8 cellular contexts compared by ENCODE assay signal in the genomic region with DNA sequence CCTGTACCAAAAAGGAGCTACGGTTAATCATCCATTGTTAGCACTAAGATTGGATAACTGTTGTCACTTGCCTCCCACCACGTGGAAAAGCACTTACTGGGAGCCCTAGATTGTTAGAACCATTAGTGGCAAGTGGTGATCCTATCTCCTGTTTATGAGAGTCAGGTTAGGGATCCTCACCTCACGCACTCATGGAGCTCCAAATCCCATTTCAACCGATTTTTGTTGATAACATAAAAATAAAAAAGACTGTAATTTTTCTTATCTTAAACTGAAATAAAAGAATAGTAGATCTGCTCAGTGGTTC. TPM values are rescaled to one million over a fixed set of nuclear protein-coding genes. Genes with fewer than 3 reads are reported as not detected.
DNase-seq lines count a peak whose midpoint lies in the region; ATAC-seq and TF ChIP-seq lines count a peak whose summit lies in the region.

No MANE protein-coding gene starts in this region.

- H3K4me1 ChIP-seq in SK-N-SH (ENCODE audit: control insufficient read depth in 1 of 2, insufficient read depth in 2 of 2, low read depth in 1 of 2, low read length in 1 of 2), result peaks cover 9 to 12% of the 10 kb centered on the region in 2 experiments; a peak in 3 of 4 replicates
- H3K4me1 ChIP-seq in stomach, result peaks cover 16 to 46% (median 37%) of the 10 kb centered on the region in 4 donors

- peaks cover 31% of the 10 kb centered on the region for H3K4me1 Mint-ChIP-seq in activated CD4-positive, alpha-beta memory T cell treated with anti-CD3 and anti-CD28 coated beads for 36 hours (ENCODE audit: low read depth)

- H3K27ac ChIP-seq in SK-N-SH (ENCODE audit: low read depth in 2 of 2, low read length in 1 of 2) (peak overlapping the region; percentile 90 to 99; a peak in 3 of 4 replicates), stomach (peak overlapping the region in 3 of 5 donors; percentile 94 to 97 (median 96))

- no peaks in the 10 kb centered on the region for H3K9me2 ChIP-seq in SK-N-SH

- peak overlapping the region; percentile 97 for H3K4me3 Mint-ChIP-seq in activated CD4-positive, alpha-beta memory T cell treated with anti-CD3 and anti-CD28 coated beads for 36 hours

- no peaks in the 10 kb centered on the region for H3K9me3 Mint-ChIP-seq in activated CD4-positive, alpha-beta memory T cell treated with anti-CD3 and anti-CD28 coated beads for 36 hours

- no peak for TF ChIP-seq POLR2A in stomach (IDR thresholded peaks at IDR 0.05)

- TF ChIP-seq CTCF in SK-N-SH (IDR thresholded peaks at IDR 0.05), result no peak
- no peak for TF ChIP-seq CTCF in stomach (IDR thresholded peaks at IDR 0.05)

- H3K27ac Mint-ChIP-seq in activated CD4-positive, alpha-beta memory T cell treated with anti-CD3 and anti-CD28 coated beads for 36 hours, result peak overlapping the region; percentile 100

- H3K27me3 Mint-ChIP-seq in activated CD4-positive, alpha-beta memory T cell treated with anti-CD3 and anti-CD28 coated beads for 36 hours, result no peaks in the 10 kb centered on the region

- H4K20me1 ChIP-seq in SK-N-SH (ENCODE audit: insufficient read depth), result no peaks in the 10 kb centered on the region

- intact Hi-C loops in activated CD4-positive, alpha-beta memory T cell treated with anti-CD3 and anti-CD28 coated beads for 36 hours (cut with micrococcal nuclease), result loop anchor here (2.0 to 5.0 kb wide), 3 partner anchors 620 to 762 kb away; a partner anchor contains a TSS
- intact Hi-C loops in stomach (cut with DNase I; ENCODE audit: low total_unique reads), result no loop called here

- no peak for ATAC-seq in SK-N-SH treated with all-trans-retinoic acid at 6 μM for 48 hours

- no peak for TF ChIP-seq EP300 in SK-N-SH (IDR thresholded peaks at IDR 0.05; ENCODE audit: borderline replicate concordance in 1 of 2, low read depth in 1 of 2, low read length in 1 of 2)
- TF ChIP-seq EP300 in stomach (IDR thresholded peaks at IDR 0.05), result no peak

- H3K4me2 ChIP-seq in SK-N-SH, result peak overlapping the region; percentile 78

- H3K27me3 ChIP-seq in SK-N-SH (ENCODE audit: insufficient read depth) (no peaks in the 10 kb centered on the region), stomach (no peaks in the 10 kb centered on the region)

- no peak for TF ChIP-seq RAD21 in SK-N-SH (IDR thresholded peaks at IDR 0.05; ENCODE audit: low read length)

- peaks cover 58% of the 10 kb centered on the region for H3K79me2 ChIP-seq in SK-N-SH (ENCODE audit: insufficient read depth)

- H3K9me3 ChIP-seq in SK-N-SH (no peaks in the 10 kb centered on the region), stomach (no peaks in the 10 kb centered on the region)

- 7% methylated on average over 4 of the region's 4 CpGs for WGBS in SK-N-SH (ENCODE audit: low lambda C conversion rate)
- 10 to 14% (median 13%) methylated on average over 4 of the region's 4 CpGs for WGBS in stomach, 5 donors

- POLR2A ChIA-PET in SK-N-SH (lab: Yijun Ruan, JAX), result interaction anchor here (1.5 to 1.9 kb wide), 2 partner anchors 13 to 17 kb away, joined by 7 to 39 read pairs; a partner anchor contains a TSS
- POLR2A ChIA-PET in activated CD4-positive, alpha-beta memory T cell treated with anti-CD3 and anti-CD28 coated beads for 36 hours (lab: Charles Lee), result interaction anchor here (2.6 kb wide), 1 partner anchor 17 kb away, joined by 40 read pairs; a partner anchor contains a TSS

- H2AFZ ChIP-seq in SK-N-SH (ENCODE audit: low read depth), result peak overlapping the region; percentile 98; the same call in 1 of the 2 replicates

- peaks cover 33% of the 10 kb centered on the region for H3K36me3 Mint-ChIP-seq in activated CD4-positive, alpha-beta memory T cell treated with anti-CD3 and anti-CD28 coated beads for 36 hours

- CTCF ChIA-PET in SK-N-SH (lab: Yijun Ruan, JAX), result interaction anchor here (1.5 to 7.9 kb wide), 2 partner anchors 18 to 457 kb away, joined by 4 to 37 read pairs; a partner anchor contains a TSS
- CTCF ChIA-PET in activated CD4-positive, alpha-beta memory T cell treated with anti-CD3 and anti-CD28 coated beads for 36 hours (lab: Charles Lee), result interaction anchor here (0.8 to 6.4 kb wide), 2 partner anchors 14 to 17 kb away, joined by 3 to 68 read pairs; a partner anchor contains a TSS

- DNase-seq in SK-N-SH, result peak; percentile 55
- DNase-seq in activated CD4-positive, alpha-beta memory T cell treated with anti-CD3 and anti-CD28 coated beads for 36 hours, result no peak
- DNase-seq in stomach, result no peak
- no peak for DNase-seq in MV-4-11 (lab: John Stamatoyannopoulos, UW)
- DNase-seq in NCI-H2171 (lab: John Stamatoyannopoulos, UW), result no peak
- no peak for DNase-seq in NCI-H2107 treated with DMSO at 0.1 percent for 48 hours (lab: John Stamatoyannopoulos, UW; ENCODE audit: unreplicated experiment)

- peak overlapping the region; percentile 83 for H3K9ac ChIP-seq in SK-N-SH

- H3F3A ChIP-seq in SK-N-SH (replicated peaks; ENCODE audit: insufficient read depth), result peaks cover 10% of the 10 kb centered on the region

- H3K4me3 ChIP-seq in SK-N-SH (ENCODE audit: low read depth in 2 of 2, low read length in 1 of 2) (peak overlapping the region; percentile 96 to 99), iPS-11a (ENCODE audit: low read depth, low read length) (peak overlapping the region; percentile 99), stomach (peak overlapping the region; percentile 80 to 89 (median 82))

- H3K36me3 ChIP-seq in SK-N-SH (replicated peaks in 1 of 2; ENCODE audit: control insufficient read depth in 1 of 2, insufficient read depth in 2 of 2, low read length in 1 of 2) (peaks cover 18 to 26% of the 10 kb centered on the region in 2 experiments), stomach (peaks cover 0 to 26% (median 23%) of the 10 kb centered on the region in 4 donors)

TF ChIP-seq in SK-N-SH, 30 proteins besides CTCF, POLR2A, EP300 and RAD21 (continues in another document):
- TF ChIP-seq TEAD4 (IDR thresholded peaks at IDR 0.05; ENCODE audit: borderline replicate concordance, insufficient read depth) (no peak), MXI1 (IDR thresholded peaks at IDR 0.05; ENCODE audit: low read depth, low read length) (peak; percentile 95), NRF1 (IDR thresholded peaks at IDR 0.05; ENCODE audit: low read depth, low read length) (no peak), MEF2A (IDR thresholded peaks at IDR 0.05; ENCODE audit: borderline replicate concordance, low read depth) (no peak), TCF12 (IDR thresholded peaks at IDR 0.05) (no peak), FOXJ3 (CRISPR knock-in tag; IDR thresholded peaks at IDR 0.05) (no peak), TAF1 (IDR thresholded peaks at IDR 0.05; ENCODE audit: borderline replicate concordance, low read depth, low read length) (no peak)
- TF ChIP-seq, protein P1, sequence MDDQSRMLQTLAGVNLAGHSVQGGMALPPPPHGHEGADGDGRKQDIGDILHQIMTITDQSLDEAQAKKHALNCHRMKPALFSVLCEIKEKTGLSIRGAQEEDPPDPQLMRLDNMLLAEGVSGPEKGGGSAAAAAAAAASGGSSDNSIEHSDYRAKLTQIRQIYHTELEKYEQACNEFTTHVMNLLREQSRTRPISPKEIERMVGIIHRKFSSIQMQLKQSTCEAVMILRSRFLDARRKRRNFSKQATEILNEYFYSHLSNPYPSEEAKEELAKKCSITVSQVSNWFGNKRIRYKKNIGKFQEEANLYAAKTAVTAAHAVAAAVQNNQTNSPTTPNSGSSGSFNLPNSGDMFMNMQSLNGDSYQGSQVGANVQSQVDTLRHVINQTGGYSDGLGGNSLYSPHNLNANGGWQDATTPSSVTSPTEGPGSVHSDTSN (IDR thresholded peaks at IDR 0.05), result no peak
- TF ChIP-seq, protein P2, sequence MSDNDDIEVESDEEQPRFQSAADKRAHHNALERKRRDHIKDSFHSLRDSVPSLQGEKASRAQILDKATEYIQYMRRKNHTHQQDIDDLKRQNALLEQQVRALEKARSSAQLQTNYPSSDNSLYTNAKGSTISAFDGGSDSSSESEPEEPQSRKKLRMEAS (IDR thresholded peaks at IDR 0.05; ENCODE audit: low read depth), result 0 out of 2 replicates have a peak, but pooled peaks have one; percentile 16

TF ChIP-seq in SK-N-SH treated with all-trans-retinoic acid at 6 μM for 48 hours, 23 proteins besides CTCF, POLR2A, EP300 and RAD21:
- TF ChIP-seq SNAI2 (CRISPR knock-in tag; IDR thresholded peaks at IDR 0.05) (no peak), ISL1 (CRISPR knock-in tag; IDR thresholded peaks at IDR 0.05) (no peak), TOX (CRISPR knock-in tag; IDR thresholded peaks at IDR 0.05; ENCODE audit: borderline replicate concordance) (no peak), BACH2 (CRISPR knock-in tag; IDR thresholded peaks at IDR 0.05; ENCODE audit: borderline replicate concordance) (no peak)
TF ChIP-seq in SK-N-SH treated with all-trans-retinoic acid at 6 μM for 48 hours: peak in this region for 0.

RNA-seq across cellular contexts. Expression of a gene that starts 1.0 kb away (rescaled TPM):
- polyA plus RNA-seq in SK-N-SH (2012; rRNA removed) (3.8 and 5.3 TPM in 2 replicates), stomach (1 to 10 TPM; 7.0 to 9.2 (median 7.6) TPM)
- polyA plus RNA-seq in SK-N-SH (2012; cell fraction: cytosol; rRNA removed), result 7.4 and 7.6 TPM in 2 replicates
- 3.0 and 5.3 TPM in 2 replicates for polyA plus RNA-seq in SK-N-SH (2012; cell fraction: nucleus; rRNA removed)
- total RNA-seq in activated CD4-positive, alpha-beta memory T cell treated with anti-CD3 and anti-CD28 coated beads for 36 hours, result 10 to 100 TPM; 36.6 to 38.5 TPM
- 10 to 100 TPM in 3 of 5 donors, 1 to 10 TPM in 2; 5.3 to 50.9 (median 16.7) TPM for total RNA-seq in stomach

RNA-seq across cellular contexts. Expression of a gene that starts 17.6 kb away (rescaled TPM):
- polyA plus RNA-seq in SK-N-SH (2012; rRNA removed) (11.6 and 19.6 TPM in 2 replicates), stomach (10 to 100 TPM in 1 of 3 donors, 1 to 10 TPM in 2; 4.5 to 12.9 (median 6.1) TPM)
- polyA plus RNA-seq in SK-N-SH (2012; cell fraction: cytosol; rRNA removed), result 11.5 and 11.8 TPM in 2 replicates
- polyA plus RNA-seq in SK-N-SH (2012; cell fraction: nucleus; rRNA removed), result 13.3 and 33.4 TPM in 2 replicates
- 10 to 100 TPM; 30.1 to 33.2 TPM for total RNA-seq in activated CD4-positive, alpha-beta memory T cell treated with anti-CD3 and anti-CD28 coated beads for 36 hours
- 10 to 100 TPM in 3 of 5 donors, 1 to 10 TPM in 2; 5.8 to 54.5 (median 15.6) TPM for total RNA-seq in stomach
